Comparison of ENCODE assay signal across 34 cellular contexts in genomic region chr4:31125061-31125460, GRCh38.
"Had no signal": no experiment of that assay in that cellular context is flagged by ENCODE, and none has a peak within 500 bp of the region (broad histone marks: within the 10 kb centered on the region; RNA-seq: fewer than 3 reads in every experiment).

No MANE protein-coding gene starts in this region.

- DNase-seq: Karpas-422, Kasumi-1, KBM-7, KG1, MG63, MM.1S, MV-4-11, NCI-H1048, NCI-H1092, NCI-H1092 treated with DMSO at 0.1 percent for 48 hours, NCI-H1105, NCI-H1105 treated with DMSO at 0.1 percent for 48 hours, NCI-H1417, NCI-H1417 treated with DMSO at 0.1 percent for 48 hours, NCI-H1436, NCI-H1436 treated with DMSO at 0.1 percent for 48 hours, NCI-H146, NCI-H1694, NCI-H1694 treated with DMSO at 0.1 percent for 48 hours, NCI-H187, NCI-H187 treated with DMSO at 0.1 percent for 48 hours, NCI-H1930, NCI-H2029, NCI-H2081, NCI-H2081 treated with DMSO at 0.1 percent for 48 hours, NCI-H2107, NCI-H2171, NCI-H2171 treated with DMSO at 0.1 percent for 48 hours, NCI-H2227 treated with DMSO at 0.1 percent for 48 hours, NCI-H226, NCI-H345, NCI-H446, NCI-H446 treated with DMSO at 0.1 percent for 48 hours had no signal

- H3K27ac ChIP-seq: KMS-11 had no signal

- H3K36me3 ChIP-seq: MG63 had no signal

- H3K27me3 ChIP-seq: MG63 had no signal

- H3K4me3 ChIP-seq: MG63 had no signal

- H3K9me3 ChIP-seq: MG63 had no signal
